10 cellular contexts compared by ENCODE assay signal in the genomic region with DNA sequence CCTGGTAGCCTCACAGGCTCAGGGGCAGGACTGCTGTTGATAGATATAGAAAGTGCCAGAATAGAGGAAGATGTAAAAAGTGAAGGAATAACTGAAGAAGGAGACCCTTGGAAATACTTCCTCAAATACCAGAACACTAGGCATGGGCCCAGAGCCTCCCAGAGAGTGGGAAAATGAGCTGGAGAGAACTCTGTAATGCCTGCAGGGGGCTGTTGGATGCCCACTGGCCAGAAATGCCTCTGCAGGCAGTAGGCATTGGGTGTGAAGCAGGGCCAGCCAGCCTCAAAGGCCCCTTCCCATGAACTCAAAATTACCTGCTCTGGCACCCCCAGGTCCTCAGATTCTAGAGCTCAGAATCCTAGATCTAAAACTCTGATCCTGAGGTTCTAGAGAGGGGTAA. TPM values are rescaled to one million over a fixed set of nuclear protein-coding genes. Genes with fewer than 3 reads are reported as not detected.
"Had no signal": no experiment of that assay in that cellular context is flagged by ENCODE, and none has a peak within 500 bp of the region (broad histone marks: within the 10 kb centered on the region; RNA-seq: fewer than 3 reads in every experiment).

No MANE protein-coding gene starts in this region.

- H3K36me3 ChIP-seq: ovary, tibial artery had no signal

- H3K9me3 Mint-ChIP-seq: activated B cell treated with CpG ODN at 0.5 μM for 24 hours, neural crest cell had no signal

- H3K27ac Mint-ChIP-seq: activated B cell treated with CpG ODN at 0.5 μM for 24 hours had no signal

- DNase-seq: foreskin melanocyte, heart right ventricle, retina, small intestine, T-helper 2 cell had no signal

- H3K27me3 ChIP-seq: heart right ventricle, ovary, tibial artery had no signal

- ATAC-seq: heart right ventricle had no signal

- H3K27ac ChIP-seq: ovary, tibial artery had no signal

- H3K4me3 ChIP-seq: heart right ventricle, ovary, tibial artery had no signal

- H3K9me3 ChIP-seq: heart right ventricle, ovary, tibial artery had no signal

- H3K4me1 Mint-ChIP-seq: activated B cell treated with CpG ODN at 0.5 μM for 24 hours, neural crest cell had no signal

- H3K4me3 Mint-ChIP-seq: activated B cell treated with CpG ODN at 0.5 μM for 24 hours, neural crest cell had no signal

RNA-seq across cellular contexts. Expression of a gene that starts 38.9 kb away (rescaled TPM):
- total RNA-seq: bronchial epithelial cell, neural crest cell had no signal
